Comparison of ENCODE assay signal across 10 cellular contexts in the genomic region with DNA sequence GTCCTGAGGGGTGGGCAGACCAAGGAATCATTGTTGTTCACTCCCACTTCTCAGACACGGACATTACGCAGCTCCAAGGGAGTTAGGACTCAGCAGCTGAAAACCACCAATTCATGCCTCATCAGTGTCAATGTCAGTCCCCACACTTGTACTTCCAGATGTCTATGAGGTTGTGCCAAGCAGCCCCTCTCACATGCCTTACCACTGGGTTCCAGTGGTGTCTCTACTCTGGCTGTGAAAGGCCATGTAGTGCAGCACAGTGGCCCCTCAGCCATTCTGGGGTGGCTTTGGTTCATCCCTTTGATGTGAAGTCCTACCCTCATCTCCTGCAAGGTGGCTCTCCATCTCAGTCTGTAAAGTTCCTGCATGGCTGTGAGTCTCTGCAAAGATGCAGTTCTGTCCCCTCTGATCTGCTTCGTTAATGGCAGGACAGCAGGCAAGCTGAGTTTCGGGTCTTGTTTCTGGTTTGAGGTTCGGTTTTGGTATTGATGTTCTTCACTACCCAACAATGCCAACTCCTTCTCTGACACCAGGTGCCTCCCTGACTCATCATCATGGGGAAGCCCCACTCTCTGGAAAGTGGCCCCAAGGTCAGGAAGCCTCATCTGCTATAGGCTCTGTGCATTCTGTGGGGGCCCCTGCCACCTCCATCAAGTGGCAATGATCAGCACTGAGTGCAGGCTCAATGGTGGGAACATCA. TPM values are rescaled to one million over a fixed set of nuclear protein-coding genes. Genes with fewer than 3 reads are reported as not detected.
DNase-seq lines count a peak whose midpoint lies in the region; ATAC-seq and TF ChIP-seq lines count a peak whose summit lies in the region.
"Had no signal": no experiment of that assay in that cellular context is flagged by ENCODE, and none has a peak within 500 bp of the region (broad histone marks: within the 10 kb centered on the region; RNA-seq: fewer than 3 reads in every experiment).

No MANE protein-coding gene starts in this region.

- peak overlapping the region; percentile 56 for H3K4me3 Mint-ChIP-seq in T-helper 2 cell treated with Interferon-gamma antibody and Interleukin-4, amounts not matched to agents 5 μg/mL and 100 μg/mL, for 36 hours
- no peak overlapping the region for H3K4me3 Mint-ChIP-seq in endothelial cell (ENCODE audit: unreplicated experiment)
- H3K4me3 Mint-ChIP-seq: B cell had no signal

- peaks cover 4% of the 10 kb centered on the region for H3K9me3 Mint-ChIP-seq in T-helper 2 cell treated with Interferon-gamma antibody and Interleukin-4, amounts not matched to agents 5 μg/mL and 100 μg/mL, for 36 hours
- no peaks in the 10 kb centered on the region for H3K9me3 Mint-ChIP-seq in endothelial cell (ENCODE audit: unreplicated experiment)

- TF ChIP-seq CTCF in endothelial cell (IDR thresholded peaks at IDR 0.05; ENCODE audit: unreplicated experiment) = no peak

- peaks cover 1% of the 10 kb centered on the region for H3K36me3 Mint-ChIP-seq in T-helper 2 cell treated with Interferon-gamma antibody and Interleukin-4, amounts not matched to agents 5 μg/mL and 100 μg/mL, for 36 hours (ENCODE audit: low read depth)
- no peaks in the 10 kb centered on the region for H3K36me3 Mint-ChIP-seq in endothelial cell (ENCODE audit: low read depth, unreplicated experiment)

- H3K27me3 Mint-ChIP-seq in T-helper 2 cell treated with Interferon-gamma antibody and Interleukin-4, amounts not matched to agents 5 μg/mL and 100 μg/mL, for 36 hours (ENCODE audit: low read depth) = peaks cover 3% of the 10 kb centered on the region
- H3K27me3 Mint-ChIP-seq in endothelial cell (ENCODE audit: unreplicated experiment) = no peaks in the 10 kb centered on the region

- H3K4me1 Mint-ChIP-seq in T-helper 2 cell treated with Interferon-gamma antibody and Interleukin-4, amounts not matched to agents 5 μg/mL and 100 μg/mL, for 36 hours (ENCODE audit: low read depth) = peaks cover 57% of the 10 kb centered on the region
- H3K4me1 Mint-ChIP-seq in endothelial cell (ENCODE audit: unreplicated experiment) = peaks cover 25% of the 10 kb centered on the region

- peak; percentile 85 for DNase-seq in T-helper 2 cell treated with Interferon-gamma antibody and Interleukin-4, amounts not matched to agents 5 μg/mL and 100 μg/mL, for 36 hours (ENCODE audit: low spot score)
- peak; percentile 90 for DNase-seq in activated effector memory CD4-positive, alpha-beta T cell treated with anti-CD3 and anti-CD28 coated beads, Interleukin-2, amount 50 U/mL, for 16 hours
- DNase-seq in stimulated activated CD4-positive, alpha-beta T cell treated with anti-CD3 and anti-CD28 coated beads, Interleukin-4, amount 100 ng/mL, for 24 hours = peak; percentile 90
- no peak for DNase-seq in endothelial cell (ENCODE audit: low spot score)
- DNase-seq in H4 (ENCODE audit: low spot score) = no peak
- DNase-seq: SHP77 treated with DMSO at 0.1 percent for 48 hours had no signal

- peak; percentile 72 for ATAC-seq in GM18502 (IDR thresholded peaks at IDR 0.05; ENCODE audit: poor library complexity, unreplicated experiment)
- ATAC-seq in GM19397 (IDR thresholded peaks at IDR 0.05; ENCODE audit: unreplicated experiment) = no peak
- ATAC-seq in HG02981 (IDR thresholded peaks at IDR 0.05; ENCODE audit: unreplicated experiment) = no peak

- peak overlapping the region; percentile 64 for H3K27ac Mint-ChIP-seq in T-helper 2 cell treated with Interferon-gamma antibody and Interleukin-4, amounts not matched to agents 5 μg/mL and 100 μg/mL, for 36 hours
- H3K27ac Mint-ChIP-seq in endothelial cell (ENCODE audit: unreplicated experiment) = no peak overlapping the region
- H3K27ac Mint-ChIP-seq: B cell had no signal

RNA-seq across cellular contexts. Expression of gene COL6A3, which starts 14.0 kb away (rescaled TPM):
- 1.6 TPM for total RNA-seq in endothelial cell (ENCODE audit: unreplicated experiment)
- 202 and 204 TPM in 2 replicates for total RNA-seq in H4 (2014; rRNA removed; shearing (Covaris generic))

RNA-seq across cellular contexts. Expression of gene MLPH, which starts 59.1 kb away (rescaled TPM):
- total RNA-seq in endothelial cell (ENCODE audit: unreplicated experiment) = 0.36 TPM
- total RNA-seq in H4 (2014; rRNA removed; shearing (Covaris generic)) = 7.7 and 9.9 TPM in 2 replicates
- total RNA-seq: B cell had no signal

Comparison
In these comparisons a context has a peak if more than half of its experiments do, and no peak if none do; other contexts are left out.
1. DNase-seq: peak in T-helper 2 cell treated with Interferon-gamma antibody and Interleukin-4, amounts not matched to agents 5 μg/mL and 100 μg/mL, for 36 hours (single experiment), activated effector memory CD4-positive, alpha-beta T cell treated with anti-CD3 and anti-CD28 coated beads, Interleukin-2, amount 50 U/mL, for 16 hours (single experiment) and stimulated activated CD4-positive, alpha-beta T cell treated with anti-CD3 and anti-CD28 coated beads, Interleukin-4, amount 100 ng/mL, for 24 hours (single experiment); none in endothelial cell (single experiment) and H4 (single experiment).
2. RNA of gene COL6A3, which starts 14.0 kb away (total RNA-seq): 202 to 204 TPM in H4; 1.6 TPM in endothelial cell (single experiment); every median in the first group is over 10 times any median in the second.